ENCODE assay signal across 1 cellular context in the genomic region with DNA sequence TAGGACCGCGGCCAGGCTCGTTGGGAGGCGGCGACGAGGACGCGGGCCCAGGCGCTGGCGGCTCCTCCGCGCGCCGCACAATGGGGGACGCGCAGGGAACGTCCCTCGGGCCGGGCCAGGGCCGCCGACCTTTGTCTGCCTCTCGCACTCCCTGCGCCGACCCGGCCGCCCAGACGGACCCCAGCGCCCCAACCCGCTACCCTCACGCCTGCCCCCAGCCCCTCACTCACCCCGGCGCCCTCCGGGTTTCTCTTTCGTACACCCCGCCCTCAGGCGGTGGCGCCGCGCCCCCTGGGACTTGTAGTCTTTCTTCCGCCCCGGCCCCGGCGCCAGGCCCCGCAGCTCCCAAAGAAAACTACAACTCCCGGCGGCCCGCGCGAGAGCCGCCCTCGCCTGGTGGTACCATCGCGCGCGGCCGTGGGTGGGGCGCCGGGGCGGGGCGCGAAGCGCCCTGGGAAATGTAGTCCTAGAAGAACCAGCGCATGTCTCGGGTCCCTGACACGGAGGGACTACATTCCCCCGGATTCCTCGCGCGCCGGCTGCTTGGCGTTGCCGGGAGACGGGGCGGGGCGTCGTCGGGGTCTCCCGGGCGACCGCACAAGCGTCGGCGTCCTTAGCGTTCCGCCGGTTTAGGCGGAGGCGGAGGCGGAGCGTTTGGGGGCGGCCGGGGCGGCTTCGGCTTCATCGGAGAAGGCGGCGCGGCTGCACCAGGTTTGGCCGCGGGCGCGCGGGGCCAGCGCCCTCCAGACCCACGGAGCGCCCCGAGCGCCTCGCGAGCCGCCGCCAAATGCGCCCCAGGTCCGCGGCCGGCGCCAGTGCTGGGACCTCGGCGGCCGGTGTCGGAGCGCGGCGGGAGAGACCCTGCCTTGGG.
A peak's percentile ranks its signal among the peaks of the same experiment; 100 is the strongest.
TF ChIP-seq lines count a peak whose summit lies in the region.

A gene (minus strand): TSS at position 260 of the 871 bp plus-strand sequence. CDS start 24,546 bp downstream, outside the sequence.

TF ChIP-seq in K562, 482 proteins besides CTCF, POLR2A, EP300 and RAD21 (continued from another document and continues in another):
- TF ChIP-seq, protein P1, sequence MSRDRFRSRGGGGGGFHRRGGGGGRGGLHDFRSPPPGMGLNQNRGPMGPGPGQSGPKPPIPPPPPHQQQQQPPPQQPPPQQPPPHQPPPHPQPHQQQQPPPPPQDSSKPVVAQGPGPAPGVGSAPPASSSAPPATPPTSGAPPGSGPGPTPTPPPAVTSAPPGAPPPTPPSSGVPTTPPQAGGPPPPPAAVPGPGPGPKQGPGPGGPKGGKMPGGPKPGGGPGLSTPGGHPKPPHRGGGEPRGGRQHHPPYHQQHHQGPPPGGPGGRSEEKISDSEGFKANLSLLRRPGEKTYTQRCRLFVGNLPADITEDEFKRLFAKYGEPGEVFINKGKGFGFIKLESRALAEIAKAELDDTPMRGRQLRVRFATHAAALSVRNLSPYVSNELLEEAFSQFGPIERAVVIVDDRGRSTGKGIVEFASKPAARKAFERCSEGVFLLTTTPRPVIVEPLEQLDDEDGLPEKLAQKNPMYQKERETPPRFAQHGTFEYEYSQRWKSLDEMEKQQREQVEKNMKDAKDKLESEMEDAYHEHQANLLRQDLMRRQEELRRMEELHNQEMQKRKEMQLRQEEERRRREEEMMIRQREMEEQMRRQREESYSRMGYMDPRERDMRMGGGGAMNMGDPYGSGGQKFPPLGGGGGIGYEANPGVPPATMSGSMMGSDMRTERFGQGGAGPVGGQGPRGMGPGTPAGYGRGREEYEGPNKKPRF (IDR thresholded peaks at IDR 0.05; ENCODE audit: low read depth, low read length): no peak
- TF ChIP-seq, protein P2, sequence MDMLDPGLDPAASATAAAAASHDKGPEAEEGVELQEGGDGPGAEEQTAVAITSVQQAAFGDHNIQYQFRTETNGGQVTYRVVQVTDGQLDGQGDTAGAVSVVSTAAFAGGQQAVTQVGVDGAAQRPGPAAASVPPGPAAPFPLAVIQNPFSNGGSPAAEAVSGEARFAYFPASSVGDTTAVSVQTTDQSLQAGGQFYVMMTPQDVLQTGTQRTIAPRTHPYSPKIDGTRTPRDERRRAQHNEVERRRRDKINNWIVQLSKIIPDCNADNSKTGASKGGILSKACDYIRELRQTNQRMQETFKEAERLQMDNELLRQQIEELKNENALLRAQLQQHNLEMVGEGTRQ (CRISPR knock-in tag; IDR thresholded peaks at IDR 0.05): no peak
- no peak for TF ChIP-seq FOS (IDR thresholded peaks at IDR 0.05; ENCODE audit: extremely low read depth, insufficient read length)
- TF ChIP-seq, protein P3, sequence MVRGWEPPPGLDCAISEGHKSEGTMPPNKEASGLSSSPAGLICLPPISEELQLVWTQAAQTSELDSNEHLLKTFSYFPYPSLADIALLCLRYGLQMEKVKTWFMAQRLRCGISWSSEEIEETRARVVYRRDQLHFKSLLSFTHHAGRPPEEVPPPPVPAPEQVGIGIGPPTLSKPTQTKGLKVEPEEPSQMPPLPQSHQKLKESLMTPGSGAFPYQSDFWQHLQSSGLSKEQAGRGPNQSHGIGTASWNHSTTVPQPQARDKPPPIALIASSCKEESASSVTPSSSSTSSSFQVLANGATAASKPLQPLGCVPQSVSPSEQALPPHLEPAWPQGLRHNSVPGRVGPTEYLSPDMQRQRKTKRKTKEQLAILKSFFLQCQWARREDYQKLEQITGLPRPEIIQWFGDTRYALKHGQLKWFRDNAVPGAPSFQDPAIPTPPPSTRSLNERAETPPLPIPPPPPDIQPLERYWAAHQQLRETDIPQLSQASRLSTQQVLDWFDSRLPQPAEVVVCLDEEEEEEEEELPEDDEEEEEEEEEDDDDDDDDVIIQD (CRISPR knock-in tag; IDR thresholded peaks at IDR 0.05): 0 out of 2 replicates have a peak, but pooled peaks have one; percentile 59
- no peak for TF ChIP-seq SMARCA4 (IDR thresholded peaks at IDR 0.05)
- TF ChIP-seq, protein P4, sequence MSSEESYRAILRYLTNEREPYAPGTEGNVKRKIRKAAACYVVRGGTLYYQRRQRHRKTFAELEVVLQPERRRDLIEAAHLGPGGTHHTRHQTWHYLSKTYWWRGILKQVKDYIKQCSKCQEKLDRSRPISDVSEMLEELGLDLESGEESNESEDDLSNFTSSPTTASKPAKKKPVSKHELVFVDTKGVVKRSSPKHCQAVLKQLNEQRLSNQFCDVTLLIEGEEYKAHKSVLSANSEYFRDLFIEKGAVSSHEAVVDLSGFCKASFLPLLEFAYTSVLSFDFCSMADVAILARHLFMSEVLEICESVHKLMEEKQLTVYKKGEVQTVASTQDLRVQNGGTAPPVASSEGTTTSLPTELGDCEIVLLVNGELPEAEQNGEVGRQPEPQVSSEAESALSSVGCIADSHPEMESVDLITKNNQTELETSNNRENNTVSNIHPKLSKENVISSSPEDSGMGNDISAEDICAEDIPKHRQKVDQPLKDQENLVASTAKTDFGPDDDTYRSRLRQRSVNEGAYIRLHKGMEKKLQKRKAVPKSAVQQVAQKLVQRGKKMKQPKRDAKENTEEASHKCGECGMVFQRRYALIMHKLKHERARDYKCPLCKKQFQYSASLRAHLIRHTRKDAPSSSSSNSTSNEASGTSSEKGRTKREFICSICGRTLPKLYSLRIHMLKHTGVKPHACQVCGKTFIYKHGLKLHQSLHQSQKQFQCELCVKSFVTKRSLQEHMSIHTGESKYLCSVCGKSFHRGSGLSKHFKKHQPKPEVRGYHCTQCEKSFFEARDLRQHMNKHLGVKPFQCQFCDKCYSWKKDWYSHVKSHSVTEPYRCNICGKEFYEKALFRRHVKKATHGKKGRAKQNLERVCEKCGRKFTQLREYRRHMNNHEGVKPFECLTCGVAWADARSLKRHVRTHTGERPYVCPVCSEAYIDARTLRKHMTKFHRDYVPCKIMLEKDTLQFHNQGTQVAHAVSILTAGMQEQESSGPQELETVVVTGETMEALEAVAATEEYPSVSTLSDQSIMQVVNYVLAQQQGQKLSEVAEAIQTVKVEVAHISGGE (CRISPR knock-in tag; IDR thresholded peaks at IDR 0.05): peak in 2 of 3 experiments; percentile 52 to 94; a peak in 3 of 6 replicates
- TF ChIP-seq, protein P5, sequence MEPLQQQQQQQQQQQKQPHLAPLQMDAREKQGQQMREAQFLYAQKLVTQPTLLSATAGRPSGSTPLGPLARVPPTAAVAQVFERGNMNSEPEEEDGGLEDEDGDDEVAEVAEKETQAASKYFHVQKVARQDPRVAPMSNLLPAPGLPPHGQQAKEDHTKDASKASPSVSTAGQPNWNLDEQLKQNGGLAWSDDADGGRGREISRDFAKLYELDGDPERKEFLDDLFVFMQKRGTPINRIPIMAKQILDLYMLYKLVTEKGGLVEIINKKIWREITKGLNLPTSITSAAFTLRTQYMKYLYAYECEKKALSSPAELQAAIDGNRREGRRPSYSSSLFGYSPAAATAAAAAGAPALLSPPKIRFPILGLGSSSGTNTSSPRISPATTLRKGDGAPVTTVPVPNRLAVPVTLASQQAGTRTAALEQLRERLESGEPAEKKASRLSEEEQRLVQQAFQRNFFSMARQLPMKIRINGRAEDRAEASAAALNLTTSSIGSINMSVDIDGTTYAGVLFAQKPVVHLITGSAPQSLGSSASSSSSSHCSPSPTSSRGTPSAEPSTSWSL (CRISPR knock-in tag; IDR thresholded peaks at IDR 0.05; ENCODE audit: borderline replicate concordance): no peak
- no peak for TF ChIP-seq TCF7L2 (IDR thresholded peaks at IDR 0.05; ENCODE audit: low read depth, low read length)
- no peak; the same call in 1 of the 2 replicates for TF ChIP-seq STAT5A (IDR thresholded peaks at IDR 0.05; ENCODE audit: borderline replicate concordance, low read length)
- no peak for TF ChIP-seq ZNF707 (CRISPR knock-in tag; conservative IDR thresholded peaks at IDR 0.05)
- TF ChIP-seq, protein P6, sequence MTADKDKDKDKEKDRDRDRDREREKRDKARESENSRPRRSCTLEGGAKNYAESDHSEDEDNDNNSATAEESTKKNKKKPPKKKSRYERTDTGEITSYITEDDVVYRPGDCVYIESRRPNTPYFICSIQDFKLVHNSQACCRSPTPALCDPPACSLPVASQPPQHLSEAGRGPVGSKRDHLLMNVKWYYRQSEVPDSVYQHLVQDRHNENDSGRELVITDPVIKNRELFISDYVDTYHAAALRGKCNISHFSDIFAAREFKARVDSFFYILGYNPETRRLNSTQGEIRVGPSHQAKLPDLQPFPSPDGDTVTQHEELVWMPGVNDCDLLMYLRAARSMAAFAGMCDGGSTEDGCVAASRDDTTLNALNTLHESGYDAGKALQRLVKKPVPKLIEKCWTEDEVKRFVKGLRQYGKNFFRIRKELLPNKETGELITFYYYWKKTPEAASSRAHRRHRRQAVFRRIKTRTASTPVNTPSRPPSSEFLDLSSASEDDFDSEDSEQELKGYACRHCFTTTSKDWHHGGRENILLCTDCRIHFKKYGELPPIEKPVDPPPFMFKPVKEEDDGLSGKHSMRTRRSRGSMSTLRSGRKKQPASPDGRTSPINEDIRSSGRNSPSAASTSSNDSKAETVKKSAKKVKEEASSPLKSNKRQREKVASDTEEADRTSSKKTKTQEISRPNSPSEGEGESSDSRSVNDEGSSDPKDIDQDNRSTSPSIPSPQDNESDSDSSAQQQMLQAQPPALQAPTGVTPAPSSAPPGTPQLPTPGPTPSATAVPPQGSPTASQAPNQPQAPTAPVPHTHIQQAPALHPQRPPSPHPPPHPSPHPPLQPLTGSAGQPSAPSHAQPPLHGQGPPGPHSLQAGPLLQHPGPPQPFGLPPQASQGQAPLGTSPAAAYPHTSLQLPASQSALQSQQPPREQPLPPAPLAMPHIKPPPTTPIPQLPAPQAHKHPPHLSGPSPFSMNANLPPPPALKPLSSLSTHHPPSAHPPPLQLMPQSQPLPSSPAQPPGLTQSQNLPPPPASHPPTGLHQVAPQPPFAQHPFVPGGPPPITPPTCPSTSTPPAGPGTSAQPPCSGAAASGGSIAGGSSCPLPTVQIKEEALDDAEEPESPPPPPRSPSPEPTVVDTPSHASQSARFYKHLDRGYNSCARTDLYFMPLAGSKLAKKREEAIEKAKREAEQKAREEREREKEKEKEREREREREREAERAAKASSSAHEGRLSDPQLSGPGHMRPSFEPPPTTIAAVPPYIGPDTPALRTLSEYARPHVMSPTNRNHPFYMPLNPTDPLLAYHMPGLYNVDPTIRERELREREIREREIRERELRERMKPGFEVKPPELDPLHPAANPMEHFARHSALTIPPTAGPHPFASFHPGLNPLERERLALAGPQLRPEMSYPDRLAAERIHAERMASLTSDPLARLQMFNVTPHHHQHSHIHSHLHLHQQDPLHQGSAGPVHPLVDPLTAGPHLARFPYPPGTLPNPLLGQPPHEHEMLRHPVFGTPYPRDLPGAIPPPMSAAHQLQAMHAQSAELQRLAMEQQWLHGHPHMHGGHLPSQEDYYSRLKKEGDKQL (CRISPR knock-in tag; IDR thresholded peaks at IDR 0.05; ENCODE audit: borderline replicate concordance): no peak
- TF ChIP-seq, protein P7, sequence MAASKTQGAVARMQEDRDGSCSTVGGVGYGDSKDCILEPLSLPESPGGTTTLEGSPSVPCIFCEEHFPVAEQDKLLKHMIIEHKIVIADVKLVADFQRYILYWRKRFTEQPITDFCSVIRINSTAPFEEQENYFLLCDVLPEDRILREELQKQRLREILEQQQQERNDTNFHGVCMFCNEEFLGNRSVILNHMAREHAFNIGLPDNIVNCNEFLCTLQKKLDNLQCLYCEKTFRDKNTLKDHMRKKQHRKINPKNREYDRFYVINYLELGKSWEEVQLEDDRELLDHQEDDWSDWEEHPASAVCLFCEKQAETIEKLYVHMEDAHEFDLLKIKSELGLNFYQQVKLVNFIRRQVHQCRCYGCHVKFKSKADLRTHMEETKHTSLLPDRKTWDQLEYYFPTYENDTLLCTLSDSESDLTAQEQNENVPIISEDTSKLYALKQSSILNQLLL (CRISPR knock-in tag; IDR thresholded peaks at IDR 0.05; ENCODE audit: borderline replicate concordance): no peak
- no peak for TF ChIP-seq ZNF586 (CRISPR knock-in tag; conservative IDR thresholded peaks at IDR 0.05)
- no peak for TF ChIP-seq EHMT2 (IDR thresholded peaks at IDR 0.05)
- TF ChIP-seq SP1 (CRISPR knock-in tag; IDR thresholded peaks at IDR 0.05): peak; percentile 96
- no peak for TF ChIP-seq PTRF (tag; IDR thresholded peaks at IDR 0.05)
- TF ChIP-seq, protein P8, sequence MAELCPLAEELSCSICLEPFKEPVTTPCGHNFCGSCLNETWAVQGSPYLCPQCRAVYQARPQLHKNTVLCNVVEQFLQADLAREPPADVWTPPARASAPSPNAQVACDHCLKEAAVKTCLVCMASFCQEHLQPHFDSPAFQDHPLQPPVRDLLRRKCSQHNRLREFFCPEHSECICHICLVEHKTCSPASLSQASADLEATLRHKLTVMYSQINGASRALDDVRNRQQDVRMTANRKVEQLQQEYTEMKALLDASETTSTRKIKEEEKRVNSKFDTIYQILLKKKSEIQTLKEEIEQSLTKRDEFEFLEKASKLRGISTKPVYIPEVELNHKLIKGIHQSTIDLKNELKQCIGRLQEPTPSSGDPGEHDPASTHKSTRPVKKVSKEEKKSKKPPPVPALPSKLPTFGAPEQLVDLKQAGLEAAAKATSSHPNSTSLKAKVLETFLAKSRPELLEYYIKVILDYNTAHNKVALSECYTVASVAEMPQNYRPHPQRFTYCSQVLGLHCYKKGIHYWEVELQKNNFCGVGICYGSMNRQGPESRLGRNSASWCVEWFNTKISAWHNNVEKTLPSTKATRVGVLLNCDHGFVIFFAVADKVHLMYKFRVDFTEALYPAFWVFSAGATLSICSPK (IDR thresholded peaks at IDR 0.05; ENCODE audit: borderline replicate concordance): no peak
- TF ChIP-seq NFIX (CRISPR knock-in tag; IDR thresholded peaks at IDR 0.05; ENCODE audit: low read depth): no peak
- TF ChIP-seq, protein P9, sequence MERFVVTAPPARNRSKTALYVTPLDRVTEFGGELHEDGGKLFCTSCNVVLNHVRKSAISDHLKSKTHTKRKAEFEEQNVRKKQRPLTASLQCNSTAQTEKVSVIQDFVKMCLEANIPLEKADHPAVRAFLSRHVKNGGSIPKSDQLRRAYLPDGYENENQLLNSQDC (CRISPR knock-in tag; IDR thresholded peaks at IDR 0.05): no peak
- no peak for TF ChIP-seq PURB (CRISPR knock-in tag; IDR thresholded peaks at IDR 0.05; ENCODE audit: low read depth)
- no peak for TF ChIP-seq POLR3G (IDR thresholded peaks at IDR 0.05; ENCODE audit: extremely low read depth, insufficient read length, insufficient replicate concordance)
- TF ChIP-seq, protein P10, sequence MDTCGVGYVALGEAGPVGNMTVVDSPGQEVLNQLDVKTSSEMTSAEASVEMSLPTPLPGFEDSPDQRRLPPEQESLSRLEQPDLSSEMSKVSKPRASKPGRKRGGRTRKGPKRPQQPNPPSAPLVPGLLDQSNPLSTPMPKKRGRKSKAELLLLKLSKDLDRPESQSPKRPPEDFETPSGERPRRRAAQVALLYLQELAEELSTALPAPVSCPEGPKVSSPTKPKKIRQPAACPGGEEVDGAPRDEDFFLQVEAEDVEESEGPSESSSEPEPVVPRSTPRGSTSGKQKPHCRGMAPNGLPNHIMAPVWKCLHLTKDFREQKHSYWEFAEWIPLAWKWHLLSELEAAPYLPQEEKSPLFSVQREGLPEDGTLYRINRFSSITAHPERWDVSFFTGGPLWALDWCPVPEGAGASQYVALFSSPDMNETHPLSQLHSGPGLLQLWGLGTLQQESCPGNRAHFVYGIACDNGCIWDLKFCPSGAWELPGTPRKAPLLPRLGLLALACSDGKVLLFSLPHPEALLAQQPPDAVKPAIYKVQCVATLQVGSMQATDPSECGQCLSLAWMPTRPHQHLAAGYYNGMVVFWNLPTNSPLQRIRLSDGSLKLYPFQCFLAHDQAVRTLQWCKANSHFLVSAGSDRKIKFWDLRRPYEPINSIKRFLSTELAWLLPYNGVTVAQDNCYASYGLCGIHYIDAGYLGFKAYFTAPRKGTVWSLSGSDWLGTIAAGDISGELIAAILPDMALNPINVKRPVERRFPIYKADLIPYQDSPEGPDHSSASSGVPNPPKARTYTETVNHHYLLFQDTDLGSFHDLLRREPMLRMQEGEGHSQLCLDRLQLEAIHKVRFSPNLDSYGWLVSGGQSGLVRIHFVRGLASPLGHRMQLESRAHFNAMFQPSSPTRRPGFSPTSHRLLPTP (IDR thresholded peaks at IDR 0.05; ENCODE audit: borderline replicate concordance, extremely low read depth, insufficient read length): no peak
- TF ChIP-seq GATAD2A (IDR thresholded peaks at IDR 0.05): 0 out of 2 replicates have a peak, but pooled peaks have one; percentile 47
